11 cellular contexts compared by ENCODE assay signal in genomic region chr2:6946722-6947121, GRCh38. TPM values are rescaled to one million over a fixed set of nuclear protein-coding genes. Genes with fewer than 3 reads are reported as not detected.
DNase-seq lines count a peak whose midpoint lies in the region; ATAC-seq and TF ChIP-seq lines count a peak whose summit lies in the region.
"Had no signal": no experiment of that assay in that cellular context is flagged by ENCODE, and none has a peak within 500 bp of the region (broad histone marks: within the 10 kb centered on the region; RNA-seq: fewer than 3 reads in every experiment).

No MANE protein-coding gene starts in this region.

- no TSS peak for BruUV-seq in Panc1 (replicated peaks; lab: Mats Ljungman, UMichigan)

- CTCF ChIA-PET in Panc1 (lab: Charles Lee), result no interaction called here

- H3K27ac ChIP-seq in Panc1 (ENCODE audit: low read length) (no peak overlapping the region), dorsolateral prefrontal cortex (peak overlapping the region in 38 of 59 donors; percentile 6 to 90 (median 75))

- no peaks in the 10 kb centered on the region for H3K4me1 ChIP-seq in Panc1 (ENCODE audit: control insufficient read depth, insufficient read depth, low read length)

- in situ Hi-C loops in Panc1 (cut with HindIII; ENCODE audit: low pct_unique_long_range_greater_than_20kb, low sequenced_read_pairs), result no loop called here

- TF ChIP-seq CTCF in Panc1 (IDR thresholded peaks at IDR 0.05) (no peak), dorsolateral prefrontal cortex (IDR thresholded peaks at IDR 0.05 in 54 of 56, conservative IDR thresholded peaks at IDR 0.05 in 2 of 56; ENCODE audit: low read depth in 1 of 56, partially characterized antibody in 56 of 56) (no peak)

- H3K4me3 ChIP-seq in Panc1 (ENCODE audit: low read depth in 2 of 2, low read length in 2 of 2), result no peak overlapping the region
- no peak overlapping the region for H3K4me3 ChIP-seq in dorsolateral prefrontal cortex

- POLR2A ChIA-PET in Panc1 (lab: Charles Lee), result no interaction called here

- no peaks in the 10 kb centered on the region for H3K36me3 ChIP-seq in Panc1 (ENCODE audit: control insufficient read depth, insufficient read depth, low read length)

- DNase-seq in EL (peak; percentile 62), Panc1 (ENCODE audit: low read depth, low spot score) (peak; percentile 35), dorsolateral prefrontal cortex (no peak), renal cortical epithelial cell (ENCODE audit: low read depth) (peak; percentile 72), NOMO-1 (lab: John Stamatoyannopoulos, UW; ENCODE audit: unreplicated experiment in 2 of 2) (no peak), NCI-H1930 (lab: John Stamatoyannopoulos, UW) (no peak), NCI-H1436 treated with DMSO at 0.1 percent for 48 hours (lab: John Stamatoyannopoulos, UW) (no peak)
- DNase-seq: activated CD4-positive, alpha-beta T cell treated with anti-CD3 and anti-CD28 coated beads, Interleukin-2, amount 10 ng/mL, durations not matched to agents 7 days and 5 days; immature natural killer cell; KBM-7; SHP77 treated with DMSO at 0.1 percent for 48 hours had no signal

- intact Hi-C loops in Panc1 (cut with micrococcal nuclease; ENCODE audit: unreplicated experiment), result no loop called here
- intact Hi-C loops in dorsolateral prefrontal cortex (cut with DNase I), result no loop called here

- H3K9me3 ChIP-seq in Panc1 (ENCODE audit: control insufficient read depth, insufficient read depth, low read depth, low read length), result no peaks in the 10 kb centered on the region

- no peak for ATAC-seq in Panc1

- H3K27me3 ChIP-seq in Panc1 (ENCODE audit: control insufficient read depth, insufficient read depth, low read length), result no peaks in the 10 kb centered on the region
- H3K27me3 ChIP-seq in dorsolateral prefrontal cortex, result no peaks in the 10 kb centered on the region

RNA-seq across cellular contexts. Expression of gene RNF144A, which starts 29.5 kb away (rescaled TPM):
- 5.4 TPM for total RNA-seq in Panc1 (2021; ENCODE audit: unreplicated experiment)
- 8.8 TPM for polyA plus RNA-seq in Panc1 (2012; ENCODE audit: insufficient read length)
- 100 to 1,000 TPM in 23 of 120 experiments, 10 to 100 TPM in 97; 49.5 to 144 (median 83.6) TPM for total RNA-seq in dorsolateral prefrontal cortex
- total RNA-seq in renal cortical epithelial cell, result 1.8 and 2.6 TPM in 2 replicates

Comparison
In these comparisons a context has a peak if more than half of its experiments do, and no peak if none do; other contexts are left out.
1. DNase-seq: peak in EL (single experiment), Panc1 (single experiment) and renal cortical epithelial cell (single experiment); none in dorsolateral prefrontal cortex (0 of 10), NOMO-1 (0 of 2), NCI-H1930 (0 of 2) and NCI-H1436 treated with DMSO at 0.1 percent for 48 hours (single experiment).